In the genomic region with DNA sequence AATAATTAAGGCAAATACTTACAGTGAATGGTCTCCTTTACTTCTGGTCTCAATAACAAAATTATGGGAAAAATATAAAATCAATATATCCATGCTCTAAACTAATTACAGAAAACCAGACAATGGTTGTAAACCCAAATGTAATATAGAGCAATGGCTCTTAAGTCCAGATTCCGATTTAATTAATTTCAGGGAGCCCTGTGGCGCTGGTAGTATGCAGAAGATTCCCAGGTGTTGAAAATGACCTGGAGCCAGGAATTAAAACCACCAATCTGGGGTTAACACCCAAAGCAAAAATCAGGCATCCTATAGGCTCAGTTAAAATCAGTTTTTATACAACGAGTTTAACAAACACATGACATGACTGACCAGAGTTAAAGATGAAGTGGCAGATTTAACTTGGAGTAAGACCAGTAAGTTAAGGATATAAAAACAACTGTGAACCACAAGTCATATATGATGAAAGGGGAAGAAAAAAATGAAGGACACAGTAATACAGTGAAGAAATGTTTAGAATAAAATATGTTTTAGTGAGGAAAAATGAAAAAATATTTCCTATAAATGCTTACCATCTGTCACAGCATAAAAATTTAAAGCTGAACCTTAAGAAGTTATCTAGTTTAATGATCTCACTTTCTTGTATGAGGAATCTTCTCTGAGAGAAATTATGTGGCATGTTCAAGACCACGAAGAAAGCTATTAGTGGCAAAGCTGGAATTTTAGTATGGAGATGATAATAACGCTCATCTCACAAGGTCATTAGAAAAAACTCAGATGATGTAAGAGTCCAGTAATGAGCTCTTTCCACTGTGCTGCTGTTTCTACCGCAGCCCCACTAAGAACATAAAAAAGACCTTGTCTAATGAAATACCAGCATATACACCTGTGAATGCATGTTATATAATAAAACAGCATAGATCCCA, we compare ENCODE assay signal across 15 cellular contexts. TPM values are rescaled to one million over a fixed set of nuclear protein-coding genes. Genes with fewer than 3 reads are reported as not detected.
DNase-seq lines count a peak whose midpoint lies in the region; ATAC-seq and TF ChIP-seq lines count a peak whose summit lies in the region.
"Had no signal": no experiment of that assay in that cellular context is flagged by ENCODE, and none has a peak within 500 bp of the region (broad histone marks: within the 10 kb centered on the region; RNA-seq: fewer than 3 reads in every experiment).

No MANE protein-coding gene starts in this region.

- no peaks in the 10 kb centered on the region for H3K9me3 Mint-ChIP-seq in stimulated activated effector memory CD8-positive, alpha-beta T cell treated with anti-CD3 and anti-CD28 coated beads, Interleukin-12 subunit alpha, Interleukin-12 subunit beta, amount 100 ng/mL, for 72 hours
- H3K9me3 Mint-ChIP-seq: activated naive CD4-positive, alpha-beta T cell treated with anti-CD3 and anti-CD28 coated beads, Interleukin-2, amount 50 U/mL, for 72 hours had no signal

- no peak overlapping the region for H3K23ac ChIP-seq in IMR-90 (ENCODE audit: low read depth, low read length)

- peaks cover 11% of the 10 kb centered on the region for H3K4me1 ChIP-seq in IMR-90 (ENCODE audit: control insufficient read depth, insufficient read depth, low read length)
- H3K4me1 ChIP-seq in right atrium auricular region: peaks cover 0 to 55% of the 10 kb centered on the region in 2 donors

- H2AFZ ChIP-seq in IMR-90 (replicated peaks; ENCODE audit: low read length, poor library complexity): no peak overlapping the region

- no peak overlapping the region for H2AK9ac ChIP-seq in IMR-90 (replicated peaks; ENCODE audit: low read depth, low read length, poor library complexity)

- H3K4me2 ChIP-seq in IMR-90 (ENCODE audit: low read depth, low read length): no peak overlapping the region

- H3K56ac ChIP-seq in IMR-90 (ENCODE audit: extremely low read depth, insufficient read depth, low read length): no peak overlapping the region

- no peaks in the 10 kb centered on the region for H4K20me1 ChIP-seq in IMR-90 (ENCODE audit: insufficient read depth, low read length)

- H3K27ac ChIP-seq in IMR-90 (ENCODE audit: insufficient read depth, low read length): no peak overlapping the region
- peak overlapping the region; percentile 27 to 87 for H3K27ac ChIP-seq in right atrium auricular region
- H3K27ac ChIP-seq: ovary had no signal

- no peak overlapping the region for H4K5ac ChIP-seq in IMR-90 (ENCODE audit: low read depth, low read length)

- no peak overlapping the region for H3K4me3 Mint-ChIP-seq in stimulated activated effector memory CD8-positive, alpha-beta T cell treated with anti-CD3 and anti-CD28 coated beads, Interleukin-12 subunit alpha, Interleukin-12 subunit beta, amount 100 ng/mL, for 72 hours

- no peak for TF ChIP-seq RAD21 in IMR-90 (IDR thresholded peaks at IDR 0.05; ENCODE audit: low read length)

- no peak overlapping the region for H3K27ac Mint-ChIP-seq in stimulated activated effector memory CD8-positive, alpha-beta T cell treated with anti-CD3 and anti-CD28 coated beads, Interleukin-12 subunit alpha, Interleukin-12 subunit beta, amount 100 ng/mL, for 72 hours
- H3K27ac Mint-ChIP-seq: activated naive CD4-positive, alpha-beta T cell treated with anti-CD3 and anti-CD28 coated beads, Interleukin-2, amount 50 U/mL, for 72 hours had no signal

- in situ Hi-C loops in IMR-90 (cut with MboI; ENCODE audit: low sequenced_read_pairs): no loop called here
- in situ Hi-C loops in astrocyte of the cerebellum (cut with HindIII; ENCODE audit: low sequenced_read_pairs): no loop called here

- H3K27me3 ChIP-seq in IMR-90 (ENCODE audit: control insufficient read depth, insufficient read depth, low read length) (no peaks in the 10 kb centered on the region), right atrium auricular region (no peaks in the 10 kb centered on the region), H7 (ENCODE audit: control insufficient read depth, insufficient read depth, low read length) (no peaks in the 10 kb centered on the region)
- H3K27me3 ChIP-seq: ovary had no signal

- no peak overlapping the region for H2BK20ac ChIP-seq in IMR-90 (ENCODE audit: low read depth, low read length)

- TF ChIP-seq CTCF in AG04449 (IDR thresholded peaks at IDR 0.05; ENCODE audit: insufficient read depth, low read length, missing control alignments) (no peak), IMR-90 (conservative IDR thresholded peaks at IDR 0.05; ENCODE audit: low read depth, low read length) (no peak), astrocyte of the cerebellum (IDR thresholded peaks at IDR 0.05; ENCODE audit: low read depth, low read length, missing control alignments) (no peak), right atrium auricular region (IDR thresholded peaks at IDR 0.05) (no peak)

- peaks cover 22% of the 10 kb centered on the region for H3K4me1 Mint-ChIP-seq in stimulated activated effector memory CD8-positive, alpha-beta T cell treated with anti-CD3 and anti-CD28 coated beads, Interleukin-12 subunit alpha, Interleukin-12 subunit beta, amount 100 ng/mL, for 72 hours

- no peaks in the 10 kb centered on the region for H3K9me3 ChIP-seq in IMR-90 (ENCODE audit: control insufficient read depth, insufficient read depth, low read length)
- H3K9me3 ChIP-seq in right atrium auricular region: no peaks in the 10 kb centered on the region
- H3K9me3 ChIP-seq: ovary had no signal

- no TSS peak for BruUV-seq in IMR-90 (replicated peaks; lab: Mats Ljungman, UMichigan)

- no peak overlapping the region for H3K4me3 ChIP-seq in AG04449 (ENCODE audit: low read depth, low read length)
- no peak overlapping the region for H3K4me3 ChIP-seq in IMR-90 (ENCODE audit: insufficient read depth, low read depth, low read length)
- no peak overlapping the region for H3K4me3 ChIP-seq in astrocyte of the cerebellum (ENCODE audit: low read depth, low read length)
- H3K4me3 ChIP-seq in right atrium auricular region: peak overlapping the region; percentile 2 to 6
- no peak overlapping the region for H3K4me3 ChIP-seq in H7 (ENCODE audit: insufficient read depth, low read depth, low read length)
- H3K4me3 ChIP-seq: ovary had no signal

- H2BK5ac ChIP-seq in IMR-90 (ENCODE audit: low read depth, low read length, poor library complexity, severe bottlenecking): no peak overlapping the region

- CTCF ChIA-PET in AG04449 (lab: Yijun Ruan, JAX): interaction anchor here (1.4 kb wide), 1 partner anchor 171 kb away, joined by 5 read pairs; no protein-coding TSS in a partner anchor
- CTCF ChIA-PET in IMR-90 (lab: Yijun Ruan, JAX): no interaction called here

- no peak overlapping the region for H4K91ac ChIP-seq in IMR-90 (ENCODE audit: insufficient read depth, low read depth, low read length)

- intact Hi-C loops in IMR-90 (cut with micrococcal nuclease): no loop called here

- H3K14ac ChIP-seq in IMR-90 (replicated peaks; ENCODE audit: low read depth, low read length): no peak overlapping the region

- peak; percentile 32 for ATAC-seq in IMR-90 (ENCODE audit: low read depth)
- no peak for ATAC-seq in stimulated activated effector memory CD8-positive, alpha-beta T cell treated with anti-CD3 and anti-CD28 coated beads, Interleukin-12 subunit alpha, Interleukin-12 subunit beta, amount 100 ng/mL, for 72 hours
- ATAC-seq: activated naive CD4-positive, alpha-beta T cell treated with anti-CD3 and anti-CD28 coated beads, Interleukin-2, amount 50 U/mL, for 72 hours had no signal

- H3K9ac ChIP-seq in IMR-90 (ENCODE audit: low read depth, low read length): no peak overlapping the region

- dilution Hi-C loops in IMR-90 (cut with HindIII; ENCODE audit: low sequenced_read_pairs, unreplicated experiment): no loop called here

- POLR2A ChIA-PET in AG04449 (lab: Yijun Ruan, JAX): no interaction called here
- POLR2A ChIA-PET in IMR-90 (lab: Charles Lee; ENCODE audit: unreplicated experiment): no interaction called here

- H3K18ac ChIP-seq in IMR-90 (ENCODE audit: low read depth, low read length): no peak overlapping the region

- H2AK5ac ChIP-seq in IMR-90 (ENCODE audit: low read depth, low read length): no peak overlapping the region

- H3K9me1 ChIP-seq in IMR-90 (ENCODE audit: insufficient read depth, low read length): no peaks in the 10 kb centered on the region

- peaks cover 21% of the 10 kb centered on the region for H3K36me3 Mint-ChIP-seq in stimulated activated effector memory CD8-positive, alpha-beta T cell treated with anti-CD3 and anti-CD28 coated beads, Interleukin-12 subunit alpha, Interleukin-12 subunit beta, amount 100 ng/mL, for 72 hours

- DNase-seq in AG04449 (ENCODE audit: low read depth, low spot score) (peak; percentile 76), IMR-90 (peak; percentile 55), astrocyte of the cerebellum (ENCODE audit: low read depth) (peak; percentile 28), right atrium auricular region (ENCODE audit: low spot score) (no peak), H7 (no peak), GM19238 (ENCODE audit: insufficient read length, low spot score) (no peak), NCI-H774 (lab: John Stamatoyannopoulos, UW) (no peak)
- DNase-seq in stimulated activated effector memory CD8-positive, alpha-beta T cell treated with anti-CD3 and anti-CD28 coated beads, Interleukin-12 subunit alpha, Interleukin-12 subunit beta, amount 100 ng/mL, for 72 hours (ENCODE audit: low spot score in 2 of 2): no peak
- DNase-seq: activated CD8-positive, alpha-beta memory T cell treated with anti-CD3 and anti-CD28 coated beads, Interleukin-2, amount 50 U/mL, for 4 hours; cortex of kidney; HCEC 1CT; NCI-H2171; ovary; stimulated activated CD4-positive, alpha-beta T cell treated with anti-CD3 and anti-CD28 coated beads, Interleukin-15, amount 100 ng/mL, for 24 hours had no signal

- no peak overlapping the region for H4K8ac ChIP-seq in IMR-90 (ENCODE audit: low read depth in 2 of 2, low read length in 2 of 2)

- H3K4ac ChIP-seq in IMR-90 (ENCODE audit: low read depth, low read length): no peak overlapping the region

- H2BK120ac ChIP-seq in IMR-90 (ENCODE audit: low read depth, low read length): peak overlapping the region; percentile 39; the same call in 1 of the 2 replicates

- WGBS in IMR-90 (ENCODE audit: extremely low coverage in 2 of 2, insufficient read length in 1 of 2), 2 experiments: no CpG with 5 or more reads among the region's 6 CpGs

- H3K79me1 ChIP-seq in IMR-90 (ENCODE audit: low read depth in 1 of 2, low read length in 2 of 2): peaks cover 11 to 34% of the 10 kb centered on the region in 2 experiments

- TF ChIP-seq POLR2A in IMR-90 (IDR thresholded peaks at IDR 0.05; ENCODE audit: low read depth, low read length): no peak

- H3K36me3 ChIP-seq in IMR-90 (ENCODE audit: control insufficient read depth, insufficient read depth, low read length) (0 out of 2 replicates have a peak, but pooled peaks cover 2% of the 10 kb centered on the region), right atrium auricular region (peaks cover 26% of the 10 kb centered on the region), H7 (replicated peaks; ENCODE audit: control insufficient read depth, insufficient read depth, low read length) (no peaks in the 10 kb centered on the region)
- H3K36me3 ChIP-seq: ovary had no signal

- H2BK15ac ChIP-seq in IMR-90 (ENCODE audit: low read depth, low read length): no peak overlapping the region

RNA-seq across cellular contexts. Expression of a gene that starts 45.8 kb away (rescaled TPM):
- total RNA-seq in IMR-90 (2012; rRNA removed): 0.54 and 0.56 TPM in 2 replicates
- 0.11 and 0.32 TPM in 2 replicates for polyA plus RNA-seq in IMR-90 (2012; rRNA removed)
- not detected in 2 replicates for polyA plus RNA-seq in IMR-90 (2012; cell fraction: cytosol; rRNA removed)
- 0.03 and 1.1 TPM in 2 replicates for polyA plus RNA-seq in IMR-90 (2012; cell fraction: nucleus; rRNA removed; ENCODE audit: low replicate concordance)
- 1 to 10 TPM; 6.2 to 7.5 TPM for total RNA-seq in right atrium auricular region
- not detected in 2 replicates for total RNA-seq in H7 (2014; rRNA removed; shearing (Covaris generic))

RNA-seq across cellular contexts. Expression of a gene that starts 48.3 kb away (rescaled TPM):
- total RNA-seq in IMR-90 (2012; rRNA removed) (48.9 and 65.4 TPM in 2 replicates), right atrium auricular region (100 to 1,000 TPM in 1 of 2 donors, 10 to 100 TPM in 1; 89.7 to 130 TPM)
- 10.7 and 13.1 TPM in 2 replicates for polyA plus RNA-seq in IMR-90 (2012; rRNA removed)
- 4.0 and 4.2 TPM in 2 replicates for polyA plus RNA-seq in IMR-90 (2012; cell fraction: cytosol; rRNA removed)
- polyA plus RNA-seq in IMR-90 (2012; cell fraction: nucleus; rRNA removed; ENCODE audit: low replicate concordance): 3.1 and 15.3 TPM in 2 replicates
- total RNA-seq in H7 (2014; rRNA removed; shearing (Covaris generic)): 9.0 and 11.4 TPM in 2 replicates

RNA-seq across cellular contexts. Expression of a gene that starts 48.6 kb away (rescaled TPM):
- total RNA-seq in IMR-90 (2012; rRNA removed) (31.5 and 32.5 TPM in 2 replicates), right atrium auricular region (10 to 100 TPM; 28.5 to 78.1 TPM)
- 11.4 and 14.9 TPM in 2 replicates for polyA plus RNA-seq in IMR-90 (2012; rRNA removed)
- polyA plus RNA-seq in IMR-90 (2012; cell fraction: cytosol; rRNA removed): 6.5 and 8.2 TPM in 2 replicates
- polyA plus RNA-seq in IMR-90 (2012; cell fraction: nucleus; rRNA removed; ENCODE audit: low replicate concordance): 8.4 and 22.6 TPM in 2 replicates
- total RNA-seq in H7 (2014; rRNA removed; shearing (Covaris generic)): 45.9 and 49.1 TPM in 2 replicates

Comparison
In these comparisons a context has a peak if more than half of its experiments do, and no peak if none do; other contexts are left out.
1. DNase-seq: peak in AG04449 (single experiment), IMR-90 (single experiment) and astrocyte of the cerebellum (single experiment); none in right atrium auricular region (single experiment), stimulated activated effector memory CD8-positive, alpha-beta T cell treated with anti-CD3 and anti-CD28 coated beads, Interleukin-12 subunit alpha, Interleukin-12 subunit beta, amount 100 ng/mL, for 72 hours (0 of 2), H7 (single experiment), GM19238 (single experiment) and NCI-H774 (single experiment).
2. H3K4me3 ChIP-seq: peak in right atrium auricular region (2 of 2); none in AG04449 (single experiment), IMR-90 (single experiment), astrocyte of the cerebellum (single experiment) and H7 (single experiment).